In genomic region chr4:186068581-186069402, GRCh38 we compare ENCODE assay signal across 8 cellular contexts. TPM values are rescaled to one million over a fixed set of nuclear protein-coding genes. Genes with fewer than 3 reads are reported as not detected.
DNase-seq lines count a peak whose midpoint lies in the region; ATAC-seq and TF ChIP-seq lines count a peak whose summit lies in the region.

Gene TLR3, plus strand, starts transcription at chr4:186069156. Its CDS starts 7,464 bp downstream, at chr4:186076620.

- H3K36me3 ChIP-seq in CD8-positive, alpha-beta T cell (ENCODE audit: insufficient read depth, low read length) = no peaks in the 10 kb centered on the region
- H3K36me3 ChIP-seq in adrenal gland (replicated peaks in 1 of 2) (no peaks in the 10 kb centered on the region), kidney epithelial cell (ENCODE audit: control insufficient read depth, insufficient read depth, low read length) (no peaks in the 10 kb centered on the region), stomach (no peaks in the 10 kb centered on the region)

- no peaks in the 10 kb centered on the region for H3K27me3 ChIP-seq in CD8-positive, alpha-beta T cell (ENCODE audit: insufficient read depth, low read length)
- H3K27me3 ChIP-seq in adrenal gland (no peaks in the 10 kb centered on the region), kidney epithelial cell (ENCODE audit: control insufficient read depth, insufficient read depth, low read length) (no peaks in the 10 kb centered on the region), stomach (no peaks in the 10 kb centered on the region)

- no peak for ATAC-seq in CD8-positive, alpha-beta T cell

- TF ChIP-seq POLR2A in adrenal gland (IDR thresholded peaks at IDR 0.05) (peak in 1 of 2 donors; percentile 38), stomach (IDR thresholded peaks at IDR 0.05) (no peak)

- TF ChIP-seq CTCF in CD8-positive, alpha-beta T cell (IDR thresholded peaks at IDR 0.05) = no peak
- no peak for TF ChIP-seq CTCF in adrenal gland (IDR thresholded peaks at IDR 0.05)
- no peak for TF ChIP-seq CTCF in kidney epithelial cell (IDR thresholded peaks at IDR 0.05; ENCODE audit: insufficient read depth, low read length, poor library complexity, severe bottlenecking)
- TF ChIP-seq CTCF in stomach (IDR thresholded peaks at IDR 0.05) = no peak
- no peak for TF ChIP-seq CTCF in nephron progenitor cell (IDR thresholded peaks at IDR 0.05)

- H3K27ac Mint-ChIP-seq in CD8-positive, alpha-beta T cell = peak within 1 kb of the TSS; percentile 10
- no peak within 1 kb of the TSS for H3K27ac Mint-ChIP-seq in nephron progenitor cell

- intact Hi-C loops in CD8-positive, alpha-beta T cell (cut with DNase I, micrococcal nuclease) = loop anchor here (2.0 to 5.0 kb wide), 4 partner anchors 68 to 138 kb away; no protein-coding TSS in a partner anchor
- intact Hi-C loops in adrenal gland (cut with DNase I) (no loop called here), stomach (cut with DNase I; ENCODE audit: low total_unique reads) (loop anchor here (5.0 kb wide), 1 partner anchor 74 kb away; no protein-coding TSS in a partner anchor)

- peaks cover 25% of the 10 kb centered on the region for H3K4me1 Mint-ChIP-seq in CD8-positive, alpha-beta T cell (ENCODE audit: low read depth)
- peaks cover 25% of the 10 kb centered on the region for H3K4me1 Mint-ChIP-seq in nephron progenitor cell

- no peaks in the 10 kb centered on the region for H3K36me3 Mint-ChIP-seq in CD8-positive, alpha-beta T cell
- no peaks in the 10 kb centered on the region for H3K36me3 Mint-ChIP-seq in nephron progenitor cell (ENCODE audit: low read depth)

- TF ChIP-seq EP300 in stomach (IDR thresholded peaks at IDR 0.05) = no peak

- DNase-seq in CD8-positive, alpha-beta T cell = no peak
- DNase-seq in HT1080 (ENCODE audit: low read depth) (peak; percentile 44), adrenal gland (peak in 3 of 7 donors; percentile 20 to 35 (median 31)), kidney epithelial cell (ENCODE audit: low read depth) (peak; percentile 19), stomach (no peak), nephron progenitor cell (no peak), NCI-H446 treated with DMSO at 0.1 percent for 48 hours (lab: John Stamatoyannopoulos, UW) (no peak), NCI-H345 (lab: John Stamatoyannopoulos, UW) (no peak)

- H3K4me3 Mint-ChIP-seq in CD8-positive, alpha-beta T cell = peak within 1 kb of the TSS; percentile 83
- no peak within 1 kb of the TSS for H3K4me3 Mint-ChIP-seq in nephron progenitor cell

- 2 to 4% (median 3%) methylated on average over 12 of the region's 12 CpGs for WGBS in adrenal gland, 4 donors
- WGBS in stomach, 5 donors = 2 to 5% (median 2%) methylated on average over 12 of the region's 12 CpGs

- peak within 1 kb of the TSS; percentile 0 for H3K27ac ChIP-seq in CD8-positive, alpha-beta T cell (ENCODE audit: low read depth, low read length)
- H3K27ac ChIP-seq in adrenal gland (peak within 1 kb of the TSS in 4 of 5 donors; percentile 21 to 73 (median 62)), stomach (peak within 1 kb of the TSS; percentile 59 to 80 (median 76))

- POLR2A ChIA-PET in CD8-positive, alpha-beta T cell (lab: Charles Lee) = interaction anchor here (0.7 to 0.9 kb wide), 3 partner anchors 27 to 633 kb away, joined by 3 read pairs; partner anchors contain the start of gene CYP4V2

- H3K4me1 ChIP-seq in CD8-positive, alpha-beta T cell (ENCODE audit: insufficient read depth, low read length) = peaks cover 11% of the 10 kb centered on the region
- H3K4me1 ChIP-seq in adrenal gland (replicated peaks in 1 of 2) (peaks cover 6 to 14% of the 10 kb centered on the region in 2 donors), stomach (peaks cover 0 to 24% (median 13%) of the 10 kb centered on the region in 4 donors)

- no peaks in the 10 kb centered on the region for H3K9me3 Mint-ChIP-seq in CD8-positive, alpha-beta T cell
- peaks cover 4% of the 10 kb centered on the region for H3K9me3 Mint-ChIP-seq in nephron progenitor cell

- peaks cover 9% of the 10 kb centered on the region for H3K27me3 Mint-ChIP-seq in CD8-positive, alpha-beta T cell (ENCODE audit: low read depth)
- H3K27me3 Mint-ChIP-seq in nephron progenitor cell (ENCODE audit: low read depth, poor library complexity) = no peaks in the 10 kb centered on the region

- peak within 1 kb of the TSS; percentile 46 for H3K4me3 ChIP-seq in CD8-positive, alpha-beta T cell (ENCODE audit: low read depth, low read length)
- H3K4me3 ChIP-seq in adrenal gland (peak within 1 kb of the TSS; percentile 51 to 76 (median 55)), kidney epithelial cell (ENCODE audit: low read depth, low read length) (peak within 1 kb of the TSS; percentile 51), stomach (peak within 1 kb of the TSS; percentile 50 to 54 (median 52))

- CTCF ChIA-PET in CD8-positive, alpha-beta T cell (lab: Charles Lee) = interaction anchor here (1.0 to 3.6 kb wide), 9 partner anchors 68 to 530 kb away, joined by 3 to 30 read pairs (median 3); no protein-coding TSS in a partner anchor

- H3K9me3 ChIP-seq in CD8-positive, alpha-beta T cell (ENCODE audit: low read length) = no peaks in the 10 kb centered on the region
- H3K9me3 ChIP-seq in adrenal gland (replicated peaks in 1 of 3) (no peaks in the 10 kb centered on the region), stomach (no peaks in the 10 kb centered on the region)

RNA-seq across cellular contexts. Expression of gene TLR3, which starts in this region (rescaled TPM):
- total RNA-seq in CD8-positive, alpha-beta T cell = 1 to 10 TPM in 1 of 2 experiments, under 1 TPM in 1; 0.44 to 1.2 TPM
- 0.84 and 2.9 TPM in 2 replicates for total RNA-seq in HT1080 (2014; rRNA removed; shearing (Covaris generic))
- polyA plus RNA-seq in HT1080 (2015; cell fraction: cytosol; rRNA removed) = 0.79 and 1.4 TPM in 2 replicates
- polyA plus RNA-seq in HT1080 (2015; cell fraction: nucleus; rRNA removed) = 3.1 and 3.9 TPM in 2 replicates
- 10 to 100 TPM in 6 of 8 donors, 1 to 10 TPM in 2; 7.0 to 27.2 (median 14.1) TPM for total RNA-seq in adrenal gland
- 10 to 100 TPM in 1 of 3 donors, 1 to 10 TPM in 2; 1.3 to 17.9 (median 1.9) TPM for polyA plus RNA-seq in adrenal gland
- total RNA-seq in kidney epithelial cell = 5.8 and 7.6 TPM in 2 replicates
- 10 to 100 TPM in 1 of 5 donors, 1 to 10 TPM in 3, under 1 TPM in 1; 0.29 to 12.3 (median 2.6) TPM for total RNA-seq in stomach
- polyA plus RNA-seq in stomach = 1 to 10 TPM in 2 of 3 donors, under 1 TPM in 1; 0.92 to 2.6 (median 1.7) TPM

Comparison
In these comparisons a context has a peak if more than half of its experiments do, and no peak if none do; other contexts are left out.
1. DNase-seq: peak in HT1080 (single experiment) and kidney epithelial cell (single experiment); none in CD8-positive, alpha-beta T cell (0 of 7), stomach (single experiment), nephron progenitor cell (single experiment), NCI-H446 treated with DMSO at 0.1 percent for 48 hours (single experiment) and NCI-H345 (single experiment).
2. H3K27ac ChIP-seq: peak in every context shown above with its lines; median percentile 76 in stomach; 62 in adrenal gland; 0 in CD8-positive, alpha-beta T cell.
3. intact Hi-C loops: an anchor here in CD8-positive, alpha-beta T cell (2.0 to 5.0 kb wide) and stomach (5.0 kb wide); none called in adrenal gland.
4. Peak in every context shown above with its lines, with median percentiles within 50 percentile points of each other: H3K4me3 ChIP-seq.